In the genomic region with DNA sequence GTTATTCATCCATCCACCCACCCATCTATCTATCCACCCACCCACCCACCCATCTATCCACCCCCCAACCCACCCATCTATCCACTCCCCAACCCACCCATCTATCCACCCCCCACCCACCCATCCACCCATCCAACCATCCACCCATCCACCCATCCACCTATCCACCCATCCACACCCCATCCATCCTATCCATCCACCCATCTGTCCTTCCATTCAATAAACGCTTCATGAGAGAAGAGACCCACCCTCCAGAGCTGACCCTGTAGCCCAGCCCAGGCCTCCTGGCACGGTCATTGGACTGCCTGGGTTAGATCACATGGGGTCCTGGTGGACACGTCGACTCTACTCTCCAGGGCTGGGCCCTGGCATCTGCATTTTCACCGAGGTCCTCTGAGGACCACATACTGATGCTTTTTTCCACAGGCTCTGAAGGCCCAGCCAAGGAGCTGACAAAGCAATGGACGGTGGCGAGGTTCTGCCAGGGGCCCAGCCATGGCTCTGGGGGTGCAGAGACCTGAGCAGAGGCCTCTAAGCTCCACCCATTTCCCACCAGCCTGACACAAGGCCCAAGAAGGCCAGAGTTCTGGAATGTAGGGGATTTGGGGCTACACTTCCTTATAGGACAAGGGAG, we compare ENCODE assay signal across 20 cellular contexts. TPM values are rescaled to one million over a fixed set of nuclear protein-coding genes. Genes with fewer than 3 reads are reported as not detected.
A peak's percentile ranks its signal among the peaks of the same experiment; 100 is the strongest.
DNase-seq lines count a peak whose midpoint lies in the region; ATAC-seq, FAIRE-seq and TF ChIP-seq lines count a peak whose summit lies in the region.
"Had no signal": no experiment of that assay in that cellular context is flagged by ENCODE, and none has a peak within 500 bp of the region (broad histone marks: within the 10 kb centered on the region; RNA-seq: fewer than 3 reads in every experiment).

No MANE protein-coding gene starts in this region.

- TF ChIP-seq CTCF in A549 (IDR thresholded peaks at IDR 0.05) (no peak), VCaP (conservative IDR thresholded peaks at IDR 0.05) (no peak)

- H3K27ac ChIP-seq in A549 (peak overlapping the region; percentile 2 to 96; a peak in 5 of 6 replicates), VCaP (peak overlapping the region; percentile 24; the same call in 1 of the 2 replicates), subcutaneous abdominal adipose tissue (ENCODE audit: low read depth, low read length) (peak overlapping the region; percentile 41)

- no peaks in the 10 kb centered on the region for H3K27me3 ChIP-seq in subcutaneous abdominal adipose tissue (ENCODE audit: control insufficient read depth in 5 of 5, insufficient read depth in 4 of 5, low read length in 5 of 5)

- H3K4me1 Mint-ChIP-seq in natural killer cell treated with Interleukin-12 subunit alpha and Interleukin-12 subunit beta and Interleukin-15 and Interleukin-18, amount 100 ng/mL, for 72 hours (ENCODE audit: low read depth in 2 of 2): no peaks in the 10 kb centered on the region
- H3K4me1 Mint-ChIP-seq: CD8-positive, alpha-beta memory T cell had no signal

- H3K4me1 ChIP-seq in A549: peaks cover 71% of the 10 kb centered on the region
- peaks cover 23 to 75% (median 68%) of the 10 kb centered on the region in 5 donors for H3K4me1 ChIP-seq in subcutaneous abdominal adipose tissue (ENCODE audit: control insufficient read depth in 5 of 5, insufficient read depth in 5 of 5, low read length in 5 of 5)

- FAIRE-seq in A549 (lab: Jason Lieb, UNC): no peak
- FAIRE-seq: GM12878 had no signal

- H3K27me3 Mint-ChIP-seq in natural killer cell treated with Interleukin-12 subunit alpha and Interleukin-12 subunit beta and Interleukin-15 and Interleukin-18, amount 100 ng/mL, for 72 hours: peaks cover 8 to 11% of the 10 kb centered on the region in 2 donors

- no peaks in the 10 kb centered on the region for H3K36me3 ChIP-seq in subcutaneous abdominal adipose tissue (ENCODE audit: control insufficient read depth in 5 of 5, insufficient read depth in 5 of 5, low read length in 5 of 5)

- POLR2A ChIA-PET in A549 (lab: Yijun Ruan, JAX): no interaction called here

- no peak for DNase-seq in A549 (ENCODE audit: low read depth in 1 of 2, low spot score in 1 of 2)
- DNase-seq in left colon: peak; percentile 16 to 24
- no peak for DNase-seq in natural killer cell treated with Interleukin-12 subunit alpha and Interleukin-12 subunit beta and Interleukin-15 and Interleukin-18, amount 100 ng/mL, for 72 hours (ENCODE audit: low spot score)
- no peak for DNase-seq in NCI-H1694 (lab: John Stamatoyannopoulos, UW)
- no peak for DNase-seq in T-helper 9 cell
- DNase-seq: C1 segment of cervical spinal cord; CD8-positive, alpha-beta memory T cell; EL; KG1; NCI-H1105 treated with DMSO at 0.1 percent for 48 hours; NCI-H1694 treated with DMSO at 0.1 percent for 48 hours; NCI-H226; NCI-H524; NCI-H82; OCI-M1; SHP77 treated with DMSO at 0.1 percent for 48 hours had no signal

- peak overlapping the region; percentile 53 for H3K4me2 ChIP-seq in A549
- H3K4me2 ChIP-seq: GM23338 had no signal

- no peaks in the 10 kb centered on the region for H3K9me3 Mint-ChIP-seq in natural killer cell treated with Interleukin-12 subunit alpha and Interleukin-12 subunit beta and Interleukin-15 and Interleukin-18, amount 100 ng/mL, for 72 hours
- H3K9me3 Mint-ChIP-seq: CD8-positive, alpha-beta memory T cell; GM23338 had no signal

- intact Hi-C loops in left colon (cut with DNase I, micrococcal nuclease): no loop called here

- H3K4me3 Mint-ChIP-seq in natural killer cell treated with Interleukin-12 subunit alpha and Interleukin-12 subunit beta and Interleukin-15 and Interleukin-18, amount 100 ng/mL, for 72 hours: no peak overlapping the region
- H3K4me3 Mint-ChIP-seq: CD8-positive, alpha-beta memory T cell; GM23338 had no signal

- no peak for TF ChIP-seq RAD21 in A549 (conservative IDR thresholded peaks at IDR 0.05 in 1 of 2, IDR thresholded peaks at IDR 0.05 in 1 of 2)

- TF ChIP-seq POLR2A in A549 (IDR thresholded peaks at IDR 0.05; ENCODE audit: low read length): no peak

- peak overlapping the region in 1 of 5 donors; percentile 62 for H3K9ac ChIP-seq in subcutaneous abdominal adipose tissue (ENCODE audit: low read length in 5 of 5)

- CTCF ChIA-PET in A549 (lab: Yijun Ruan, JAX): interaction anchor here (0.7 to 4.3 kb wide), 6 partner anchors 15 to 148 kb away, joined by 3 to 23 read pairs (median 6); no protein-coding TSS in a partner anchor

- H3K36me3 Mint-ChIP-seq in natural killer cell treated with Interleukin-12 subunit alpha and Interleukin-12 subunit beta and Interleukin-15 and Interleukin-18, amount 100 ng/mL, for 72 hours: no peaks in the 10 kb centered on the region
- H3K36me3 Mint-ChIP-seq: CD8-positive, alpha-beta memory T cell had no signal

- TF ChIP-seq EP300 in A549 (IDR thresholded peaks at IDR 0.05): no peak

- whole genome bisulfite sequencing in A549 (ENCODE audit: missing lambda C conversion rate): 96% methylated on average over 7 of the region's 7 CpGs

- no peak overlapping the region for H3K4me3 ChIP-seq in A549
- no peak overlapping the region for H3K4me3 ChIP-seq in subcutaneous abdominal adipose tissue (ENCODE audit: low read depth in 1 of 5, low read length in 5 of 5)
- H3K4me3 ChIP-seq: GM12878, GM23338 had no signal

- ATAC-seq in A549 (no peak), left colon (no peak)
- ATAC-seq in natural killer cell treated with Interleukin-12 subunit alpha and Interleukin-12 subunit beta and Interleukin-15 and Interleukin-18, amount 100 ng/mL, for 72 hours: no peak
- ATAC-seq: GM12878, GM23338 had no signal

- H3K9me3 ChIP-seq in A549 (no peaks in the 10 kb centered on the region), subcutaneous abdominal adipose tissue (ENCODE audit: control insufficient read depth in 5 of 5, low read length in 5 of 5) (no peaks in the 10 kb centered on the region)

- no peak overlapping the region for H3K27ac Mint-ChIP-seq in natural killer cell treated with Interleukin-12 subunit alpha and Interleukin-12 subunit beta and Interleukin-15 and Interleukin-18, amount 100 ng/mL, for 72 hours
- H3K27ac Mint-ChIP-seq: CD8-positive, alpha-beta memory T cell; GM23338 had no signal

TF ChIP-seq in A549, 52 proteins besides CTCF, POLR2A, EP300 and RAD21:
- TF ChIP-seq NFE2L2 (conservative IDR thresholded peaks at IDR 0.05; ENCODE audit: low read length): no peak
TF ChIP-seq in A549: peak in this region for 0.

RNA-seq across cellular contexts. Expression of a gene that starts 41.3 kb away (rescaled TPM):
- 35.8 and 49.3 TPM in 2 replicates for polyA plus RNA-seq in A549 (2011; rRNA removed)
- polyA plus RNA-seq in A549 (2012; cell fraction: cytosol; rRNA removed): 58.1 and 82.4 TPM in 2 replicates
- polyA plus RNA-seq in A549 (2012; cell fraction: nucleus; rRNA removed): 198 and 284 TPM in 2 replicates
- polyA plus RNA-seq in A549 (2017; fragmentation: RNase III; extraction: RNeasy Plus Mini Kit Qiagen cat#74134 plus additional on column Dnase treatment): 59.7 to 72.9 TPM (median 67.4 TPM) in 3 replicates
- polyA minus RNA-seq in A549 (2011; rRNA and poly(A)+ RNA removed): 85.1 and 108 TPM in 2 replicates
- 10 to 100 TPM; 84.7 to 86.7 TPM for total RNA-seq in left colon
- 100 to 1,000 TPM in 1 of 2 donors, 10 to 100 TPM in 1; 92.4 to 136 TPM for total RNA-seq in natural killer cell treated with Interleukin-12 subunit alpha and Interleukin-12 subunit beta and Interleukin-15 and Interleukin-18, amount 100 ng/mL, for 72 hours

RNA-seq across cellular contexts. Expression of a gene that starts 58.8 kb away (rescaled TPM):
- polyA plus RNA-seq in A549 (2011; rRNA removed): 2.1 and 2.6 TPM in 2 replicates
- polyA plus RNA-seq in A549 (2012; cell fraction: cytosol; rRNA removed): 7.4 and 8.4 TPM in 2 replicates
- polyA plus RNA-seq in A549 (2012; cell fraction: nucleus; rRNA removed): 27.4 and 38.1 TPM in 2 replicates
- polyA plus RNA-seq in A549 (2017; fragmentation: RNase III; extraction: RNeasy Plus Mini Kit Qiagen cat#74134 plus additional on column Dnase treatment): 5.2 to 5.9 TPM (median 5.8 TPM) in 3 replicates
- 2.6 and 3.5 TPM in 2 replicates for polyA minus RNA-seq in A549 (2011; rRNA and poly(A)+ RNA removed)
- 10 to 100 TPM; 12.2 to 14.2 TPM for total RNA-seq in left colon
- total RNA-seq in natural killer cell treated with Interleukin-12 subunit alpha and Interleukin-12 subunit beta and Interleukin-15 and Interleukin-18, amount 100 ng/mL, for 72 hours: under 1 TPM; 0.52 to 0.84 TPM
- total RNA-seq: CD8-positive, alpha-beta memory T cell had no signal
- polyA plus RNA-seq: CD8-positive, alpha-beta memory T cell had no signal

Comparison
In these comparisons a context has a peak if more than half of its experiments do, and no peak if none do; other contexts are left out.
1. DNase-seq: peak in left colon (2 of 2); none in A549 (0 of 2), natural killer cell treated with Interleukin-12 subunit alpha and Interleukin-12 subunit beta and Interleukin-15 and Interleukin-18, amount 100 ng/mL, for 72 hours (single experiment), NCI-H1694 (single experiment) and T-helper 9 cell (single experiment).
2. RNA of a gene that starts 58.8 kb away (total RNA-seq): 12.2 to 14.2 TPM in left colon; 0.52 to 0.84 TPM in natural killer cell treated with Interleukin-12 subunit alpha and Interleukin-12 subunit beta and Interleukin-15 and Interleukin-18, amount 100 ng/mL, for 72 hours; every median in the first group is over 4 times any median in the second.
3. Peak in every context shown above with its lines, with median percentiles within 50 percentile points of each other: H3K27ac ChIP-seq.